Comparison of ENCODE assay signal across 32 cellular contexts in genomic region chr1:175332515-175332914, GRCh38.
"Had no signal": no experiment of that assay in that cellular context is flagged by ENCODE, and none has a peak within 500 bp of the region (broad histone marks: within the 10 kb centered on the region; RNA-seq: fewer than 3 reads in every experiment).

No MANE protein-coding gene starts in this region.

- H3K27ac ChIP-seq: brain microvascular endothelial cell, coronary artery, dorsolateral prefrontal cortex, pancreas, prostate gland, stomach, thyroid gland, upper lobe of right lung, WERI-Rb-1 had no signal

- FAIRE-seq: astrocyte, kidney, pancreas had no signal

- H3K36me3 ChIP-seq: brain microvascular endothelial cell, pancreas, prostate gland, stomach, thyroid gland, upper lobe of right lung, WERI-Rb-1 had no signal

- ATAC-seq: activated T-cell treated with anti-CD3 and anti-CD28 coated beads, Interleukin-2, amount 50 U/mL, for 4 hours; activated T-helper 17 cell treated with anti-CD3 and anti-CD28 coated beads, Interleukin-2, amount 50 U/mL, for 72 hours; pancreas; sciatic nerve; stimulated activated naive B cell treated with anti-CD40 and anti-IgM and Interleukin-4, amounts not matched to agents 10 μg/mL and 1 μg/mL and 100 μg/mL, for 72 hours; T-helper 17 cell; upper lobe of right lung had no signal

- H3K4me3 ChIP-seq: coronary artery, dorsolateral prefrontal cortex, pancreas, prostate gland, stomach, thyroid gland, upper lobe of right lung had no signal

- DNase-seq: activated CD4-positive, alpha-beta memory T cell treated with anti-CD3 and anti-CD28 coated beads, Interleukin-2, amount 10 ng/mL, durations not matched to agents 7 days and 5 days; activated CD4-positive, alpha-beta T cell treated with anti-CD3 and anti-CD28 coated beads, Interleukin-2, amount 10 ng/mL, durations not matched to agents 24 days and 14 days; activated CD4-positive, CD25-positive, alpha-beta regulatory T cell treated with anti-CD3 and anti-CD28 coated beads, Interleukin-2, amount 50 U/mL, for 72 hours; activated CD8-positive, alpha-beta memory T cell treated with anti-CD3 and anti-CD28 coated beads, Interleukin-2, amount 50 U/mL, for 48 hours; activated gamma-delta T cell treated with Interleukin-2 at 50 U/mL for 16 hours; activated naive CD4-positive, alpha-beta T cell treated with anti-CD3 and anti-CD28 coated beads, Interleukin-2, amount 50 U/mL, for 16 hours; activated T-cell treated with anti-CD3 and anti-CD28 coated beads, Interleukin-2, amount 50 U/mL, for 4 hours; amniotic stem cell; brain microvascular endothelial cell; dorsolateral prefrontal cortex; effector memory CD4-positive, alpha-beta T cell; head of caudate nucleus; hippocampal formation; kidney; naive B cell; nucleus accumbens; pancreas; retina; stimulated activated CD4-positive, alpha-beta T cell treated with anti-CD3 and anti-CD28 coated beads, Interleukin-15, amount 100 ng/mL, for 24 hours; stimulated activated CD4-positive, alpha-beta T cell treated with anti-CD3 and anti-CD28 coated beads, Interleukin-2, amount 100 ng/mL, for 24 hours; stimulated activated naive B cell treated with anti-CD40 and anti-IgM and Interleukin-4, amounts not matched to agents 10 μg/mL and 1 μg/mL and 100 μg/mL, for 72 hours; stomach; T-helper 17 cell; T1000; thyroid gland; upper lobe of right lung; WERI-Rb-1 had no signal

- H3K27me3 ChIP-seq: brain microvascular endothelial cell, pancreas, thyroid gland, upper lobe of right lung had no signal

- H3K9me3 ChIP-seq: pancreas, prostate gland, stomach, thyroid gland, upper lobe of right lung had no signal

- H3K4me1 ChIP-seq: pancreas, prostate gland, stomach, thyroid gland, upper lobe of right lung had no signal
